In genomic region chr6:79617521-79617941, GRCh38 we compare ENCODE assay signal across 1 cellular context.
TF ChIP-seq lines count a peak whose summit lies in the region.

No MANE protein-coding gene starts in this region.

TF ChIP-seq in endothelial cell of umbilical vein, 7 proteins besides CTCF, POLR2A, EP300 and RAD21:
- TF ChIP-seq FOS (IDR thresholded peaks at IDR 0.05; ENCODE audit: borderline replicate concordance, insufficient read depth, low read length): no peak
- no peak for TF ChIP-seq EZH2 (IDR thresholded peaks at IDR 0.05; ENCODE audit: borderline replicate concordance, low read depth, low read length, severe bottlenecking)
- TF ChIP-seq JUN (IDR thresholded peaks at IDR 0.05; ENCODE audit: borderline replicate concordance, insufficient read depth, insufficient read length, low read depth): no peak
- no peak for TF ChIP-seq POLR2AphosphoS5 (IDR thresholded peaks at IDR 0.05; ENCODE audit: insufficient read depth, low read depth, low read length)
- no peak for TF ChIP-seq MAX (IDR thresholded peaks at IDR 0.05; ENCODE audit: insufficient read depth, insufficient read length)
- TF ChIP-seq MYC (IDR thresholded peaks at IDR 0.05; ENCODE audit: low read depth, low read length): no peak
